Comparison of ENCODE assay signal across 14 cellular contexts in the genomic region with DNA sequence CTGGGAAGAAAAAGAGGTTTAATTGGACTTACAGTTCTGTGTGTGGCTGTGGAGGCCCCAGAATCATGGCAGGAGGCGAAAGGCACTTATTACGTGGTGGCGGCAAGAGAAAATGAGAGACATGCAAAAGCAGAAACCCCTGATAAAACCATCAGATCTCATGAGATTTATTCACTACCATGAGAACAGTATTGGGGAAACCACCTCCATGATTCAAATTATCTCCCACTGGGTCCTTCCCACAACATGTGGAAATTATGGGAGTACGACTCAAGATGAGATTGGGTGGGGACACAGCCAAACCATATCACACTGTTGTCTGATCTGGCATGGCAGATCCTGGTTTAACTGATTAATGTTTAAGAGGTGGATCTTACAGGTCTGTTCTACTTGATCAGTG. TPM values are rescaled to one million over a fixed set of nuclear protein-coding genes. Genes with fewer than 3 reads are reported as not detected.
DNase-seq lines count a peak whose midpoint lies in the region; ATAC-seq and TF ChIP-seq lines count a peak whose summit lies in the region.
"Had no signal": no experiment of that assay in that cellular context is flagged by ENCODE, and none has a peak within 500 bp of the region (broad histone marks: within the 10 kb centered on the region; RNA-seq: fewer than 3 reads in every experiment).

No MANE protein-coding gene starts in this region.

- no peak for TF ChIP-seq CTCF in breast epithelium (IDR thresholded peaks at IDR 0.05)
- TF ChIP-seq CTCF in osteocyte (IDR thresholded peaks at IDR 0.05) = no peak

- H3K27ac Mint-ChIP-seq in CD4-positive, alpha-beta memory T cell = peak overlapping the region in 5 of 7 donors; percentile 25 to 73 (median 55)
- peak overlapping the region; percentile 56 for H3K27ac Mint-ChIP-seq in osteocyte (ENCODE audit: unreplicated experiment)
- peak overlapping the region in 1 of 2 donors; percentile 30 for H3K27ac Mint-ChIP-seq in effector memory CD8-positive, alpha-beta T cell

- CTCF ChIA-PET in CD4-positive, alpha-beta memory T cell (lab: Charles Lee; ENCODE audit: partially characterized antibody) = interaction anchor here (0.7 to 0.9 kb wide), 2 partner anchors 29 to 82 kb away, joined by 3 to 4 read pairs; no protein-coding TSS in a partner anchor

- peaks cover 40% of the 10 kb centered on the region for H3K36me3 ChIP-seq in CD4-positive, alpha-beta memory T cell (ENCODE audit: insufficient read depth, low read length)
- H3K36me3 ChIP-seq in breast epithelium = peaks cover 9% of the 10 kb centered on the region

- peak overlapping the region in 1 of 8 donors; percentile 39 for H3K4me3 Mint-ChIP-seq in CD4-positive, alpha-beta memory T cell
- no peak overlapping the region for H3K4me3 Mint-ChIP-seq in osteocyte (ENCODE audit: unreplicated experiment)
- no peak overlapping the region for H3K4me3 Mint-ChIP-seq in effector memory CD8-positive, alpha-beta T cell
- H3K4me3 Mint-ChIP-seq: activated naive CD8-positive, alpha-beta T cell had no signal

- no peaks in the 10 kb centered on the region for H3K27me3 ChIP-seq in CD4-positive, alpha-beta memory T cell (ENCODE audit: insufficient read depth, low read length)
- no peaks in the 10 kb centered on the region for H3K27me3 ChIP-seq in breast epithelium
- H3K27me3 ChIP-seq: tibial nerve had no signal

- intact Hi-C loops in CD4-positive, alpha-beta memory T cell (cut with micrococcal nuclease) = no loop called here
- intact Hi-C loops in breast epithelium (cut with DNase I; ENCODE audit: low total_unique reads) = no loop called here

- ATAC-seq in effector memory CD8-positive, alpha-beta T cell (replicated peaks) = no peak

- H3K27ac ChIP-seq in CD4-positive, alpha-beta memory T cell (ENCODE audit: low read depth, low read length) = no peak overlapping the region
- H3K27ac ChIP-seq in breast epithelium = peak overlapping the region; percentile 49 to 82

- no peak for TF ChIP-seq POLR2A in breast epithelium (IDR thresholded peaks at IDR 0.05)

- peaks cover 56 to 89% of the 10 kb centered on the region in 2 donors for H3K36me3 Mint-ChIP-seq in CD4-positive, alpha-beta memory T cell
- H3K36me3 Mint-ChIP-seq in osteocyte (ENCODE audit: unreplicated experiment) = peaks cover 45% of the 10 kb centered on the region
- peaks cover 48% of the 10 kb centered on the region for H3K36me3 Mint-ChIP-seq in effector memory CD8-positive, alpha-beta T cell (ENCODE audit: insufficient read depth)

- no peaks in the 10 kb centered on the region for H3K9me3 ChIP-seq in CD4-positive, alpha-beta memory T cell (ENCODE audit: control insufficient read depth in 1 of 2, low read length in 2 of 2)
- H3K9me3 ChIP-seq in breast epithelium = no peaks in the 10 kb centered on the region
- H3K9me3 ChIP-seq: tibial nerve had no signal

- H3K4me3 ChIP-seq in CD4-positive, alpha-beta memory T cell (ENCODE audit: low read length in 2 of 2) = no peak overlapping the region
- no peak overlapping the region for H3K4me3 ChIP-seq in breast epithelium
- H3K4me3 ChIP-seq: tibial nerve had no signal

- H3K4me1 ChIP-seq in CD4-positive, alpha-beta memory T cell (ENCODE audit: insufficient read depth, low read length) = peaks cover 32% of the 10 kb centered on the region
- H3K4me1 ChIP-seq in breast epithelium = peaks cover 10 to 24% of the 10 kb centered on the region in 2 donors

- peaks cover 39 to 70% (median 51%) of the 10 kb centered on the region in 4 donors for H3K4me1 Mint-ChIP-seq in CD4-positive, alpha-beta memory T cell
- H3K4me1 Mint-ChIP-seq in osteocyte (ENCODE audit: unreplicated experiment) = peaks cover 50% of the 10 kb centered on the region
- peaks cover 35 to 58% of the 10 kb centered on the region in 2 donors for H3K4me1 Mint-ChIP-seq in effector memory CD8-positive, alpha-beta T cell (ENCODE audit: low read depth in 2 of 2)

- POLR2A ChIA-PET in CD4-positive, alpha-beta memory T cell (lab: Charles Lee; ENCODE audit: partially characterized antibody) = no interaction called here

- H3K27me3 Mint-ChIP-seq in CD4-positive, alpha-beta memory T cell = no peaks in the 10 kb centered on the region
- H3K27me3 Mint-ChIP-seq in osteocyte (ENCODE audit: unreplicated experiment) = no peaks in the 10 kb centered on the region
- H3K27me3 Mint-ChIP-seq in effector memory CD8-positive, alpha-beta T cell = no peaks in the 10 kb centered on the region
- H3K27me3 Mint-ChIP-seq: activated naive CD8-positive, alpha-beta T cell had no signal

- H3K9me3 Mint-ChIP-seq in CD4-positive, alpha-beta memory T cell = no peaks in the 10 kb centered on the region
- H3K9me3 Mint-ChIP-seq in osteocyte (ENCODE audit: unreplicated experiment) = no peaks in the 10 kb centered on the region
- no peaks in the 10 kb centered on the region for H3K9me3 Mint-ChIP-seq in effector memory CD8-positive, alpha-beta T cell

- no peak for DNase-seq in CD4-positive, alpha-beta memory T cell
- DNase-seq in M059J (ENCODE audit: low read depth) (peak; percentile 38), breast epithelium (ENCODE audit: low spot score in 2 of 2) (no peak), osteocyte (ENCODE audit: extremely low spot score, unreplicated experiment) (no peak), dermis blood vessel endothelial cell (no peak), GM19238 (ENCODE audit: insufficient read length, low spot score) (no peak), NCI-H2227 (lab: John Stamatoyannopoulos, UW; ENCODE audit: unreplicated experiment) (no peak)
- no peak for DNase-seq in effector memory CD8-positive, alpha-beta T cell
- DNase-seq: DND-41; occipital lobe; SHP77 treated with DMSO at 0.1 percent for 48 hours; stimulated activated CD4-positive, alpha-beta T cell treated with anti-CD3 and anti-CD28 coated beads, Interleukin-12 subunit alpha, Interleukin-12 subunit beta, amount 100 ng/mL, for 4 hours had no signal

RNA-seq across cellular contexts. Expression of a gene that starts 5.5 kb away (rescaled TPM):
- 10 to 100 TPM; 66.5 to 66.6 TPM for total RNA-seq in CD4-positive, alpha-beta memory T cell
- polyA plus RNA-seq in CD4-positive, alpha-beta memory T cell = 10 to 100 TPM; 71.2 to 74.9 TPM
- total RNA-seq in M059J (2014; rRNA removed; shearing (Covaris generic)) = 125 and 149 TPM in 2 replicates
- total RNA-seq in breast epithelium (10 to 100 TPM; 44.8 to 81.1 (median 60.0) TPM), osteocyte (47.3 and 48.0 TPM in 2 replicates), dermis blood vessel endothelial cell (83.0 and 87.7 TPM in 2 replicates)

RNA-seq across cellular contexts. Expression of a gene that starts 33.2 kb away (rescaled TPM):
- total RNA-seq in CD4-positive, alpha-beta memory T cell = 1 to 10 TPM; 2.7 to 4.3 TPM
- 1 to 10 TPM in 1 of 2 donors, under 1 TPM in 1; 0.38 to 1.1 TPM for polyA plus RNA-seq in CD4-positive, alpha-beta memory T cell
- 16.9 and 18.9 TPM in 2 replicates for total RNA-seq in M059J (2014; rRNA removed; shearing (Covaris generic))
- total RNA-seq in breast epithelium = 100 to 1,000 TPM in 1 of 3 donors, 10 to 100 TPM in 2; 26.7 to 236 (median 41.4) TPM
- 10.5 and 11.1 TPM in 2 replicates for total RNA-seq in osteocyte
- 35.6 and 63.8 TPM in 2 replicates for total RNA-seq in dermis blood vessel endothelial cell
